ENCODE assay signal across 29 cellular contexts in genomic region chr11:61639816-61640443, GRCh38. TPM values are rescaled to one million over a fixed set of nuclear protein-coding genes. Genes with fewer than 3 reads are reported as not detected.
DNase-seq lines count a peak whose midpoint lies in the region; ATAC-seq, FAIRE-seq and TF ChIP-seq lines count a peak whose summit lies in the region.
"Had no signal": no experiment of that assay in that cellular context is flagged by ENCODE, and none has a peak within 500 bp of the region (broad histone marks: within the 10 kb centered on the region; RNA-seq: fewer than 3 reads in every experiment).

No MANE protein-coding gene starts in this region.

- peaks cover 3% of the 10 kb centered on the region for H3K27me3 ChIP-seq in astrocyte (ENCODE audit: insufficient read depth, low read length)
- H3K27me3 ChIP-seq: body of pancreas had no signal

- H3K4me2 ChIP-seq in astrocyte (ENCODE audit: low read length), result no peak overlapping the region

- no peaks in the 10 kb centered on the region for H3K9me3 ChIP-seq in astrocyte (ENCODE audit: insufficient read depth, low read depth, low read length)
- H3K9me3 ChIP-seq: body of pancreas had no signal

- no peaks in the 10 kb centered on the region for H4K20me1 ChIP-seq in astrocyte (ENCODE audit: insufficient read depth, low read length)

- H3K36me3 ChIP-seq in astrocyte (ENCODE audit: insufficient read depth, low read length), result no peaks in the 10 kb centered on the region

- no peak overlapping the region for H3K9ac ChIP-seq in astrocyte (ENCODE audit: low read length)

- H3K4me3 ChIP-seq in astrocyte (ENCODE audit: insufficient read depth, low read depth, low read length), result no peak overlapping the region
- H3K4me3 ChIP-seq in fibroblast of mammary gland (ENCODE audit: control insufficient read depth, low read depth, low read length), result no peak overlapping the region
- H3K4me3 ChIP-seq: body of pancreas had no signal

- TF ChIP-seq CTCF in astrocyte (IDR thresholded peaks at IDR 0.05; ENCODE audit: insufficient read depth, low read depth, low read length) (no peak), fibroblast of mammary gland (conservative IDR thresholded peaks at IDR 0.05; ENCODE audit: control insufficient read depth, insufficient read depth, low read depth, low read length) (no peak)

- intact Hi-C loops in activated CD4-positive, alpha-beta T cell treated with anti-CD3 and anti-CD28 coated beads for 36 hours (cut with DNase I, micrococcal nuclease), result loop anchor here (5.0 kb wide), 2 partner anchors 163 to 303 kb away; no protein-coding TSS in a partner anchor

- no peaks in the 10 kb centered on the region for H3K9me3 Mint-ChIP-seq in activated CD4-positive, alpha-beta T cell treated with anti-CD3 and anti-CD28 coated beads for 36 hours (ENCODE audit: low read depth)
- H3K9me3 Mint-ChIP-seq in activated CD4-positive, alpha-beta T cell treated with anti-CD3 and anti-CD28 coated beads, Interleukin-2, amount 10 ng/mL, durations not matched to agents 7 days and 5 days, result no peaks in the 10 kb centered on the region
- no peaks in the 10 kb centered on the region for H3K9me3 Mint-ChIP-seq in astrocyte (ENCODE audit: unreplicated experiment)
- H3K9me3 Mint-ChIP-seq: activated naive CD8-positive, alpha-beta T cell treated with anti-CD3 and anti-CD28 coated beads, Interleukin-2, amount 50 U/mL, for 24 hours; activated T-cell treated with anti-CD3 and anti-CD28 coated beads, Interleukin-2, amount 50 U/mL, for 4 hours; CD14-positive monocyte; immature natural killer cell; naive thymus-derived CD8-positive, alpha-beta T cell had no signal

- no peak overlapping the region for H3K27ac Mint-ChIP-seq in activated CD4-positive, alpha-beta T cell treated with anti-CD3 and anti-CD28 coated beads for 36 hours
- H3K27ac Mint-ChIP-seq in activated CD4-positive, alpha-beta T cell treated with anti-CD3 and anti-CD28 coated beads, Interleukin-2, amount 10 ng/mL, durations not matched to agents 7 days and 5 days, result no peak overlapping the region
- H3K27ac Mint-ChIP-seq in astrocyte (ENCODE audit: unreplicated experiment), result no peak overlapping the region
- H3K27ac Mint-ChIP-seq: activated naive CD8-positive, alpha-beta T cell treated with anti-CD3 and anti-CD28 coated beads, Interleukin-2, amount 50 U/mL, for 24 hours; CD14-positive monocyte; immature natural killer cell; naive thymus-derived CD8-positive, alpha-beta T cell had no signal

- H3K4me1 ChIP-seq in astrocyte (ENCODE audit: insufficient read depth, low read length), result peaks cover 2% of the 10 kb centered on the region

- DNase-seq in activated CD4-positive, alpha-beta T cell treated with anti-CD3 and anti-CD28 coated beads for 36 hours, result peak; percentile 15
- no peak for DNase-seq in activated CD4-positive, alpha-beta T cell treated with anti-CD3 and anti-CD28 coated beads, Interleukin-2, amount 10 ng/mL, durations not matched to agents 7 days and 5 days
- peak; percentile 11 for DNase-seq in astrocyte (ENCODE audit: low read depth)
- DNase-seq in fibroblast of mammary gland (ENCODE audit: low read depth), result peak; percentile 30
- no peak for DNase-seq in activated naive CD4-positive, alpha-beta T cell treated with anti-CD3 and anti-CD28 coated beads, Interleukin-2, amount 50 U/mL, for 16 hours
- no peak for DNase-seq in cerebellar cortex (ENCODE audit: low spot score)
- DNase-seq: activated CD4-positive, alpha-beta T cell treated with anti-CD3 and anti-CD28 coated beads for 48 hours; activated gamma-delta T cell treated with Interleukin-2 at 50 U/mL for 16 hours; activated naive CD8-positive, alpha-beta T cell treated with anti-CD3 and anti-CD28 coated beads, Interleukin-2, amount 50 U/mL, for 24 hours; activated T-cell treated with anti-CD3 and anti-CD28 coated beads, Interleukin-2, amount 50 U/mL, for 4 hours; body of pancreas; effector CD4-positive, alpha-beta T cell; H7; hypothalamus; immature natural killer cell; left ventricle myocardium superior; midbrain; naive thymus-derived CD8-positive, alpha-beta T cell; NCI-H1436 treated with DMSO at 0.1 percent for 48 hours; NCI-H2107; stimulated activated CD4-positive, alpha-beta T cell treated with anti-CD3 and anti-CD28 coated beads, Interleukin-15, amount 100 ng/mL, for 24 hours; stimulated activated naive CD4-positive, alpha-beta T cell; T-helper 2 cell had no signal

- H3K79me2 ChIP-seq in astrocyte (ENCODE audit: insufficient read depth, low read length), result no peaks in the 10 kb centered on the region

- no peaks in the 10 kb centered on the region for H3K4me1 Mint-ChIP-seq in activated CD4-positive, alpha-beta T cell treated with anti-CD3 and anti-CD28 coated beads for 36 hours
- no peaks in the 10 kb centered on the region for H3K4me1 Mint-ChIP-seq in activated CD4-positive, alpha-beta T cell treated with anti-CD3 and anti-CD28 coated beads, Interleukin-2, amount 10 ng/mL, durations not matched to agents 7 days and 5 days
- H3K4me1 Mint-ChIP-seq in astrocyte (ENCODE audit: low read depth, unreplicated experiment), result no peaks in the 10 kb centered on the region
- H3K4me1 Mint-ChIP-seq: activated naive CD8-positive, alpha-beta T cell treated with anti-CD3 and anti-CD28 coated beads, Interleukin-2, amount 50 U/mL, for 24 hours; immature natural killer cell; naive thymus-derived CD8-positive, alpha-beta T cell had no signal

- no peak for ATAC-seq in activated CD4-positive, alpha-beta T cell treated with anti-CD3 and anti-CD28 coated beads for 36 hours
- ATAC-seq in HG03571 (IDR thresholded peaks at IDR 0.05; ENCODE audit: unreplicated experiment) (no peak), HG02571 (IDR thresholded peaks at IDR 0.05; ENCODE audit: unreplicated experiment) (no peak)
- ATAC-seq: activated naive CD8-positive, alpha-beta T cell treated with anti-CD3 and anti-CD28 coated beads, Interleukin-2, amount 50 U/mL, for 24 hours; activated T-cell treated with anti-CD3 and anti-CD28 coated beads, Interleukin-2, amount 50 U/mL, for 4 hours; body of pancreas; esophagus mucosa; left ventricle myocardium superior; naive thymus-derived CD8-positive, alpha-beta T cell; SK-N-SH treated with all-trans-retinoic acid at 6 μM for 48 hours had no signal

- H3K27ac ChIP-seq in astrocyte (ENCODE audit: low read depth, low read length), result no peak overlapping the region
- H3K27ac ChIP-seq: 22Rv1, body of pancreas had no signal

- CTCF ChIA-PET in activated CD4-positive, alpha-beta T cell treated with anti-CD3 and anti-CD28 coated beads for 36 hours (lab: Charles Lee), result interaction anchor here (0.6 to 3.5 kb wide), 12 partner anchors 10 to 310 kb away, joined by 3 to 25 read pairs (median 4); no protein-coding TSS in a partner anchor
- CTCF ChIA-PET in activated CD4-positive, alpha-beta T cell treated with anti-CD3 and anti-CD28 coated beads, Interleukin-2, amount 10 ng/mL, durations not matched to agents 7 days and 5 days (lab: Charles Lee), result interaction anchor here (0.6 to 1.5 kb wide), 2 partner anchors 9 to 20 kb away, joined by 3 read pairs; no protein-coding TSS in a partner anchor

- H3K4me3 Mint-ChIP-seq in activated CD4-positive, alpha-beta T cell treated with anti-CD3 and anti-CD28 coated beads for 36 hours, result no peak overlapping the region
- no peak overlapping the region for H3K4me3 Mint-ChIP-seq in activated CD4-positive, alpha-beta T cell treated with anti-CD3 and anti-CD28 coated beads, Interleukin-2, amount 10 ng/mL, durations not matched to agents 7 days and 5 days
- no peak overlapping the region for H3K4me3 Mint-ChIP-seq in astrocyte (ENCODE audit: unreplicated experiment)
- H3K4me3 Mint-ChIP-seq: activated naive CD8-positive, alpha-beta T cell treated with anti-CD3 and anti-CD28 coated beads, Interleukin-2, amount 50 U/mL, for 24 hours; activated T-cell treated with anti-CD3 and anti-CD28 coated beads, Interleukin-2, amount 50 U/mL, for 4 hours; CD14-positive monocyte; immature natural killer cell; naive thymus-derived CD8-positive, alpha-beta T cell had no signal

- FAIRE-seq in astrocyte (lab: Jason Lieb, UNC), result no peak

- H2AFZ ChIP-seq in astrocyte (ENCODE audit: low read depth, low read length), result no peak overlapping the region

- POLR2A ChIA-PET in activated CD4-positive, alpha-beta T cell treated with anti-CD3 and anti-CD28 coated beads for 36 hours (lab: Charles Lee), result no interaction called here
- POLR2A ChIA-PET in activated CD4-positive, alpha-beta T cell treated with anti-CD3 and anti-CD28 coated beads, Interleukin-2, amount 10 ng/mL, durations not matched to agents 7 days and 5 days (lab: Charles Lee), result no interaction called here

- no peaks in the 10 kb centered on the region for H3K36me3 Mint-ChIP-seq in activated CD4-positive, alpha-beta T cell treated with anti-CD3 and anti-CD28 coated beads for 36 hours (ENCODE audit: low read depth)
- H3K36me3 Mint-ChIP-seq in activated CD4-positive, alpha-beta T cell treated with anti-CD3 and anti-CD28 coated beads, Interleukin-2, amount 10 ng/mL, durations not matched to agents 7 days and 5 days (ENCODE audit: low read depth), result no peaks in the 10 kb centered on the region
- H3K36me3 Mint-ChIP-seq in astrocyte (ENCODE audit: low read depth, unreplicated experiment), result no peaks in the 10 kb centered on the region
- H3K36me3 Mint-ChIP-seq: CD14-positive monocyte; immature natural killer cell; naive thymus-derived CD8-positive, alpha-beta T cell had no signal

- H3K27me3 Mint-ChIP-seq in activated CD4-positive, alpha-beta T cell treated with anti-CD3 and anti-CD28 coated beads for 36 hours, result no peaks in the 10 kb centered on the region
- H3K27me3 Mint-ChIP-seq in activated CD4-positive, alpha-beta T cell treated with anti-CD3 and anti-CD28 coated beads, Interleukin-2, amount 10 ng/mL, durations not matched to agents 7 days and 5 days, result peaks cover 2% of the 10 kb centered on the region
- peaks cover 49% of the 10 kb centered on the region for H3K27me3 Mint-ChIP-seq in astrocyte (ENCODE audit: low read depth, unreplicated experiment)

RNA-seq across cellular contexts. Expression of gene DAGLA, which starts 40.3 kb away (rescaled TPM):
- under 1 TPM; 0.09 to 0.14 TPM for total RNA-seq in activated CD4-positive, alpha-beta T cell treated with anti-CD3 and anti-CD28 coated beads for 36 hours
- total RNA-seq in activated CD4-positive, alpha-beta T cell treated with anti-CD3 and anti-CD28 coated beads, Interleukin-2, amount 10 ng/mL, durations not matched to agents 7 days and 5 days, result under 1 TPM; 0.44 to 0.45 TPM
- 5.5 and 5.6 TPM in 2 replicates for total RNA-seq in astrocyte

RNA-seq across cellular contexts. Expression of gene SYT7, which starts 59.1 kb away (rescaled TPM):
- under 1 TPM in 1 of 2 experiments, not detected in 1; 0.04 TPM for total RNA-seq in activated CD4-positive, alpha-beta T cell treated with anti-CD3 and anti-CD28 coated beads for 36 hours
- not detected for total RNA-seq in activated CD4-positive, alpha-beta T cell treated with anti-CD3 and anti-CD28 coated beads, Interleukin-2, amount 10 ng/mL, durations not matched to agents 7 days and 5 days
- 3.7 and 3.8 TPM in 2 replicates for total RNA-seq in astrocyte
- total RNA-seq: naive thymus-derived CD8-positive, alpha-beta T cell had no signal

Comparison
In these comparisons a context has a peak if more than half of its experiments do, and no peak if none do; other contexts are left out.
1. DNase-seq: peak in activated CD4-positive, alpha-beta T cell treated with anti-CD3 and anti-CD28 coated beads for 36 hours (single experiment), astrocyte (single experiment) and fibroblast of mammary gland (single experiment); none in activated CD4-positive, alpha-beta T cell treated with anti-CD3 and anti-CD28 coated beads, Interleukin-2, amount 10 ng/mL, durations not matched to agents 7 days and 5 days (single experiment), activated naive CD4-positive, alpha-beta T cell treated with anti-CD3 and anti-CD28 coated beads, Interleukin-2, amount 50 U/mL, for 16 hours (single experiment) and cerebellar cortex (single experiment).